Comparison of ENCODE assay signal across 24 cellular contexts in genomic region chr4:86512631-86513030, GRCh38.
"Had no signal": no experiment of that assay in that cellular context is flagged by ENCODE, and none has a peak within 500 bp of the region (broad histone marks: within the 10 kb centered on the region; RNA-seq: fewer than 3 reads in every experiment).

No MANE protein-coding gene starts in this region.

- H3K4me1 ChIP-seq: right lobe of liver, uterus had no signal

- H3K4me3 ChIP-seq: hepatocyte, left lung, lung, mucosa of descending colon, ovary, right atrium auricular region, right lobe of liver, smooth muscle cell, tibial nerve, uterus had no signal

- H3K79me2 ChIP-seq: hepatocyte had no signal

- H3K27ac ChIP-seq: hepatocyte, left lung, ovary, right atrium auricular region, right lobe of liver, tibial nerve, uterus had no signal

- H2AFZ ChIP-seq: hepatocyte had no signal

- ATAC-seq: left colon; left lung; mucosa of descending colon; naive thymus-derived CD4-positive, alpha-beta T cell; natural killer cell treated with Interleukin-12 subunit alpha and Interleukin-12 subunit beta and Interleukin-15 and Interleukin-18, amount 100 ng/mL, for 72 hours; right lobe of liver; stimulated activated memory B cell treated with anti-CD40 and anti-IgM and Interleukin-4, amounts not matched to agents 10 μg/mL and 1 μg/mL and 100 μg/mL, for 72 hours; stimulated activated naive CD8-positive, alpha-beta T cell treated with anti-CD3 and anti-CD28 coated beads, Interleukin-15, amount 100 ng/mL, for 72 hours had no signal

- DNase-seq: islet precursor cell; kidney glomerular epithelial cell; left colon; left lung; midbrain; mucosa of descending colon; naive thymus-derived CD4-positive, alpha-beta T cell; ovary; right lobe of liver; stimulated activated CD4-positive, alpha-beta T cell treated with anti-CD3 and anti-CD28 coated beads, Interleukin-1b, Interleukin-23, amount 100 ng/mL, for 48 hours; stimulated activated CD4-positive, alpha-beta T cell treated with anti-CD3 and anti-CD28 coated beads, Interleukin-2, amount 100 ng/mL, for 48 hours; stimulated activated CD4-positive, alpha-beta T cell treated with anti-CD3 and anti-CD28 coated beads, Interleukin-4, amount 100 ng/mL, for 4 hours; stimulated activated CD8-positive, alpha-beta memory T cell treated with anti-CD3 and anti-CD28 coated beads, Interleukin-4, amount 100 ng/mL, for 48 hours; stimulated activated naive CD4-positive, alpha-beta T cell treated with Interleukin-2 at 50 U/mL for 16 hours; stimulated activated naive CD8-positive, alpha-beta T cell treated with anti-CD3 and anti-CD28 coated beads, Interleukin-15, amount 100 ng/mL, for 72 hours; substantia nigra; uterus had no signal

- H3K4me2 ChIP-seq: hepatocyte, smooth muscle cell had no signal

- H3K36me3 ChIP-seq: left lung, ovary, right atrium auricular region, right lobe of liver, tibial nerve, uterus had no signal

- H3K9me3 ChIP-seq: mucosa of descending colon, right lobe of liver, uterus had no signal

- H3K27me3 ChIP-seq: hepatocyte, left lung, ovary, right atrium auricular region, right lobe of liver, tibial nerve, uterus had no signal
